In genomic region chr11:74504100-74504691, GRCh38 we compare ENCODE assay signal across 17 cellular contexts. TPM values are rescaled to one million over a fixed set of nuclear protein-coding genes. Genes with fewer than 3 reads are reported as not detected.
DNase-seq lines count a peak whose midpoint lies in the region; ATAC-seq and TF ChIP-seq lines count a peak whose summit lies in the region.
"Had no signal": no experiment of that assay in that cellular context is flagged by ENCODE, and none has a peak within 500 bp of the region (broad histone marks: within the 10 kb centered on the region; RNA-seq: fewer than 3 reads in every experiment).

No MANE protein-coding gene starts in this region.

- H3K27me3 Mint-ChIP-seq in activated CD4-positive, alpha-beta T cell treated with anti-CD3 and anti-CD28 coated beads, Interleukin-2, amount 10 ng/mL, durations not matched to agents 24 days and 14 days, result peaks cover 3% of the 10 kb centered on the region
- H3K27me3 Mint-ChIP-seq in activated CD4-positive, alpha-beta memory T cell treated with anti-CD3 and anti-CD28 coated beads for 36 hours, result no peaks in the 10 kb centered on the region

- DNase-seq in activated CD4-positive, alpha-beta T cell treated with anti-CD3 and anti-CD28 coated beads, Interleukin-2, amount 10 ng/mL, durations not matched to agents 24 days and 14 days, result peak; percentile 49
- DNase-seq in activated CD4-positive, alpha-beta T cell treated with anti-CD3 and anti-CD28 coated beads for 4 hours, result no peak
- DNase-seq in PC-3 (no peak), epithelial cell of prostate (ENCODE audit: low read depth, low spot score) (no peak), suprapubic skin (ENCODE audit: low spot score in 2 of 2) (no peak), inferior parietal cortex (ENCODE audit: extremely low spot score) (no peak)
- no peak for DNase-seq in activated CD4-positive, alpha-beta memory T cell treated with anti-CD3 and anti-CD28 coated beads for 36 hours
- DNase-seq: Caco-2, KG1, NCI-H1105, NCI-H1694, NCI-H2107, NCI-H524, SJCRH30 had no signal

- TF ChIP-seq POLR2A in suprapubic skin (IDR thresholded peaks at IDR 0.05), result no peak

- peak overlapping the region; percentile 31; the same call in 1 of the 2 replicates for H3K4me2 ChIP-seq in PC-3 (ENCODE audit: low read length)

- TF ChIP-seq EP300 in suprapubic skin (IDR thresholded peaks at IDR 0.05), result no peak

- H3K27ac ChIP-seq in PC-3 (ENCODE audit: low read length) (peak overlapping the region; percentile 63), epithelial cell of prostate (peak overlapping the region; percentile 77), suprapubic skin (peak overlapping the region; percentile 63)
- H3K27ac ChIP-seq: SJCRH30 had no signal

- BruUV-seq in PC-3 (replicated peaks; lab: Mats Ljungman, UMichigan), result no TSS peak

- H3K9ac ChIP-seq in PC-3 (ENCODE audit: low read length), result no peak overlapping the region

- H3F3A ChIP-seq in PC-3 (ENCODE audit: low read length, unreplicated experiment), result no peaks in the 10 kb centered on the region

- H3K79me2 ChIP-seq in PC-3 (ENCODE audit: low read length), result no peaks in the 10 kb centered on the region

- H3K9me2 ChIP-seq in PC-3 (replicated peaks; ENCODE audit: low read length), result no peaks in the 10 kb centered on the region

- intact Hi-C loops in activated CD4-positive, alpha-beta T cell treated with anti-CD3 and anti-CD28 coated beads, Interleukin-2, amount 10 ng/mL, durations not matched to agents 24 days and 14 days (cut with micrococcal nuclease), result no loop called here
- intact Hi-C loops in PC-3 (cut with micrococcal nuclease), result no loop called here
- intact Hi-C loops in activated CD4-positive, alpha-beta memory T cell treated with anti-CD3 and anti-CD28 coated beads for 36 hours (cut with micrococcal nuclease), result no loop called here

- H3K4me1 ChIP-seq in PC-3 (ENCODE audit: insufficient read depth, low read length) (peaks cover 9% of the 10 kb centered on the region), suprapubic skin (no peaks in the 10 kb centered on the region)
- H3K4me1 ChIP-seq: Caco-2, SJCRH30 had no signal

- 0 out of 2 replicates have a peak, but pooled peaks have one; percentile 17 for TF ChIP-seq CTCF in PC-3 (conservative IDR thresholded peaks at IDR 0.05; ENCODE audit: low read depth, low read length)
- no peak for TF ChIP-seq CTCF in suprapubic skin (IDR thresholded peaks at IDR 0.05)

- H2AFZ ChIP-seq in PC-3 (ENCODE audit: low read length), result no peak overlapping the region

- ATAC-seq in PC-3 (no peak), GM21515 (IDR thresholded peaks at IDR 0.05; ENCODE audit: unreplicated experiment) (no peak)

- H3K9me3 ChIP-seq in PC-3 (ENCODE audit: low read length) (peaks cover 11% of the 10 kb centered on the region; the same call in 1 of the 2 replicates), suprapubic skin (no peaks in the 10 kb centered on the region)

- no peaks in the 10 kb centered on the region for H4K20me1 ChIP-seq in PC-3 (ENCODE audit: low read length)

- 85% methylated on average over 1 of the region's 1 CpG for WGBS in suprapubic skin

- H3K4me3 ChIP-seq in PC-3 (ENCODE audit: low read length) (no peak overlapping the region), suprapubic skin (no peak overlapping the region)
- H3K4me3 ChIP-seq: SJCRH30 had no signal

- CTCF ChIA-PET in PC-3 (lab: Charles Lee), result no interaction called here
- CTCF ChIA-PET in activated CD4-positive, alpha-beta memory T cell treated with anti-CD3 and anti-CD28 coated beads for 36 hours (lab: Charles Lee), result no interaction called here

- no peaks in the 10 kb centered on the region for H3K4me1 Mint-ChIP-seq in activated CD4-positive, alpha-beta T cell treated with anti-CD3 and anti-CD28 coated beads, Interleukin-2, amount 10 ng/mL, durations not matched to agents 24 days and 14 days
- no peaks in the 10 kb centered on the region for H3K4me1 Mint-ChIP-seq in activated CD4-positive, alpha-beta memory T cell treated with anti-CD3 and anti-CD28 coated beads for 36 hours (ENCODE audit: low read depth)

- POLR2A ChIA-PET in PC-3 (lab: Charles Lee; ENCODE audit: unreplicated experiment), result no interaction called here
- POLR2A ChIA-PET in activated CD4-positive, alpha-beta memory T cell treated with anti-CD3 and anti-CD28 coated beads for 36 hours (lab: Charles Lee), result no interaction called here

- no peaks in the 10 kb centered on the region for H3K27me3 ChIP-seq in PC-3 (ENCODE audit: low read length)
- H3K27me3 ChIP-seq in suprapubic skin, result no peaks in the 10 kb centered on the region
- H3K27me3 ChIP-seq: SJCRH30 had no signal

- H3K4me3 Mint-ChIP-seq in activated CD4-positive, alpha-beta T cell treated with anti-CD3 and anti-CD28 coated beads, Interleukin-2, amount 10 ng/mL, durations not matched to agents 24 days and 14 days, result no peak overlapping the region
- H3K4me3 Mint-ChIP-seq in activated CD4-positive, alpha-beta memory T cell treated with anti-CD3 and anti-CD28 coated beads for 36 hours, result no peak overlapping the region

- no peak overlapping the region for H3K27ac Mint-ChIP-seq in activated CD4-positive, alpha-beta T cell treated with anti-CD3 and anti-CD28 coated beads, Interleukin-2, amount 10 ng/mL, durations not matched to agents 24 days and 14 days
- no peak overlapping the region for H3K27ac Mint-ChIP-seq in activated CD4-positive, alpha-beta memory T cell treated with anti-CD3 and anti-CD28 coated beads for 36 hours

- H3K36me3 ChIP-seq in PC-3 (ENCODE audit: low read depth, low read length), result no peaks in the 10 kb centered on the region
- no peaks in the 10 kb centered on the region for H3K36me3 ChIP-seq in suprapubic skin
- H3K36me3 ChIP-seq: SJCRH30 had no signal

- H3K36me3 Mint-ChIP-seq in activated CD4-positive, alpha-beta T cell treated with anti-CD3 and anti-CD28 coated beads, Interleukin-2, amount 10 ng/mL, durations not matched to agents 24 days and 14 days (ENCODE audit: low read depth), result no peaks in the 10 kb centered on the region
- peaks cover 5% of the 10 kb centered on the region for H3K36me3 Mint-ChIP-seq in activated CD4-positive, alpha-beta memory T cell treated with anti-CD3 and anti-CD28 coated beads for 36 hours

- H3K9me3 Mint-ChIP-seq in activated CD4-positive, alpha-beta T cell treated with anti-CD3 and anti-CD28 coated beads, Interleukin-2, amount 10 ng/mL, durations not matched to agents 24 days and 14 days, result peaks cover 9% of the 10 kb centered on the region
- peaks cover 10% of the 10 kb centered on the region for H3K9me3 Mint-ChIP-seq in activated CD4-positive, alpha-beta memory T cell treated with anti-CD3 and anti-CD28 coated beads for 36 hours

RNA-seq across cellular contexts. Expression of gene LIPT2, which starts 10.7 kb away (rescaled TPM):
- total RNA-seq in activated CD4-positive, alpha-beta T cell treated with anti-CD3 and anti-CD28 coated beads, Interleukin-2, amount 10 ng/mL, durations not matched to agents 24 days and 14 days, result 3.1 and 4.7 TPM in 2 replicates
- total RNA-seq in PC-3 (2014; rRNA removed) (9.4 and 11.3 TPM in 2 replicates), suprapubic skin (10 to 100 TPM in 1 of 4 donors, 1 to 10 TPM in 3; 5.1 to 10.6 (median 7.6) TPM)
- total RNA-seq in activated CD4-positive, alpha-beta memory T cell treated with anti-CD3 and anti-CD28 coated beads for 36 hours, result 1 to 10 TPM; 3.0 to 3.3 TPM

RNA-seq across cellular contexts. Expression of gene KCNE3, which starts 36.8 kb away (rescaled TPM):
- total RNA-seq in activated CD4-positive, alpha-beta T cell treated with anti-CD3 and anti-CD28 coated beads, Interleukin-2, amount 10 ng/mL, durations not matched to agents 24 days and 14 days, result not detected in 2 replicates
- total RNA-seq in PC-3 (2014; rRNA removed), result 0.58 and 0.73 TPM in 2 replicates
- total RNA-seq in suprapubic skin, result 1 to 10 TPM in 1 of 4 donors, under 1 TPM in 3; 0.17 to 2.0 (median 0.26) TPM
- not detected for total RNA-seq in activated CD4-positive, alpha-beta memory T cell treated with anti-CD3 and anti-CD28 coated beads for 36 hours
- total RNA-seq: A172, H4, SJCRH30 had no signal
